Comparison of ENCODE assay signal across 26 cellular contexts in genomic region chr6:38831865-38832264, GRCh38.
"Had no signal": no experiment of that assay in that cellular context is flagged by ENCODE, and none has a peak within 500 bp of the region (broad histone marks: within the 10 kb centered on the region; RNA-seq: fewer than 3 reads in every experiment).

No MANE protein-coding gene starts in this region.

- FAIRE-seq: colon, endometrium, endothelial cell of umbilical vein, frontal cortex had no signal

- DNase-seq: colonic mucosa; cortex of kidney; dermis blood vessel endothelial cell; dorsolateral prefrontal cortex; effector CD8-positive, alpha-beta T cell; effector memory CD4-positive, alpha-beta T cell; effector memory CD8-positive, alpha-beta T cell; endodermal cell; erythroblast; esophagus squamous epithelium; foreskin fibroblast; foreskin keratinocyte; foreskin melanocyte; gastrocnemius medialis; glutamatergic neuron; head of caudate nucleus; heart left ventricle; heart right ventricle had no signal

- H3K4me3 ChIP-seq: colonic mucosa, coronary artery, dorsolateral prefrontal cortex, esophagus muscularis mucosa, esophagus squamous epithelium, gastrocnemius medialis, gastroesophageal sphincter, heart left ventricle, heart right ventricle had no signal

- ATAC-seq: effector memory CD8-positive, alpha-beta T cell; esophagus mucosa; foreskin keratinocyte; gastrocnemius medialis; gastroesophageal sphincter; heart right ventricle had no signal
